17 cellular contexts compared by ENCODE assay signal in the genomic region with DNA sequence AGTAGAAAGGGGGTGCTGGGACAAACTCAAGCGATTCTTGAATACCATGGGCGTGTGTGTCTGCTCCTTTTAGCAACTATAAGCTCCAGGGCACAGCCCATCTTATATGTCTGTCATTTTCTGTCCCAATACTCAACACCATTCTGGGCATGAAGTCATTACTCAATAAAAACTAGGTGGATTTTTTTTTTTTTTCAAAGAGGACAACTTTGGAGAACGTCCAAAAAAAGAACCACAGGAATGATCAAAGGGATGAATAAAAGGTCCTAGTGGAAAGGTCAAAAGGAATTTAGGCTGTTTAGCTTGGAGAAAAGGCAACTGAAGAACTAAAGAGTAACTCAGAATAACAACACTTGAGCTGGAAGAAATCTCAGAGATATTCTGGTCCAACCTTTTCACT. TPM values are rescaled to one million over a fixed set of nuclear protein-coding genes. Genes with fewer than 3 reads are reported as not detected.
DNase-seq lines count a peak whose midpoint lies in the region; ATAC-seq, FAIRE-seq and TF ChIP-seq lines count a peak whose summit lies in the region.
"Had no signal": no experiment of that assay in that cellular context is flagged by ENCODE, and none has a peak within 500 bp of the region (broad histone marks: within the 10 kb centered on the region; RNA-seq: fewer than 3 reads in every experiment).

No MANE protein-coding gene starts in this region.

- TF ChIP-seq RAD21 in IMR-90 (IDR thresholded peaks at IDR 0.05; ENCODE audit: low read length) (no peak), HepG2 (CRISPR knock-in tag; IDR thresholded peaks at IDR 0.05) (no peak)

- TF ChIP-seq EP300 in HepG2 (IDR thresholded peaks at IDR 0.05; ENCODE audit: low read depth in 2 of 2, low read length in 2 of 2) (peak in 1 of 2 experiments; percentile 28; a peak in 1 of 4 replicates), HepG2 (CRISPR knock-in tag; IDR thresholded peaks at IDR 0.05; ENCODE audit: borderline replicate concordance) (no peak)

- H3K9ac ChIP-seq in IMR-90 (ENCODE audit: low read depth, low read length): no peak overlapping the region
- H3K9ac ChIP-seq in HepG2 (ENCODE audit: insufficient read depth, low read depth, low read length): no peak overlapping the region
- H3K9ac ChIP-seq: BLaER1 had no signal

- no peaks in the 10 kb centered on the region for H4K20me1 ChIP-seq in IMR-90 (ENCODE audit: insufficient read depth, low read length)
- peaks cover 9% of the 10 kb centered on the region; the same call in 1 of the 2 replicates for H4K20me1 ChIP-seq in HepG2 (ENCODE audit: insufficient read depth, low read length)

- H2AK5ac ChIP-seq in IMR-90 (ENCODE audit: low read depth, low read length): no peak overlapping the region

- no peak overlapping the region for H3K18ac ChIP-seq in IMR-90 (ENCODE audit: low read depth, low read length)

- TF ChIP-seq POLR2A in IMR-90 (IDR thresholded peaks at IDR 0.05; ENCODE audit: low read depth, low read length) (no peak), HepG2 (IDR thresholded peaks at IDR 0.05; ENCODE audit: insufficient read depth in 1 of 2, low read depth in 2 of 2, low read length in 2 of 2) (no peak)

- CTCF ChIA-PET in IMR-90 (lab: Yijun Ruan, JAX) (interaction anchor here (0.8 kb wide), 1 partner anchor 9 kb away, joined by 4 read pairs; no protein-coding TSS in a partner anchor), HepG2 (lab: Yijun Ruan, JAX; ENCODE audit: low intra/inter-chr PET ratio, low total read pairs) (no interaction called here)

- no peak overlapping the region for H4K91ac ChIP-seq in IMR-90 (ENCODE audit: insufficient read depth, low read depth, low read length)

- no peak overlapping the region for H4K8ac ChIP-seq in IMR-90 (ENCODE audit: low read depth in 2 of 2, low read length in 2 of 2)

- TF ChIP-seq CTCF in IMR-90 (conservative IDR thresholded peaks at IDR 0.05; ENCODE audit: low read depth, low read length) (no peak), brain microvascular endothelial cell (IDR thresholded peaks at IDR 0.05; ENCODE audit: low read depth, low read length, missing control alignments) (no peak), HepG2 (CRISPR knock-in tag; IDR thresholded peaks at IDR 0.05) (no peak)

- H3K4me2 ChIP-seq in IMR-90 (ENCODE audit: low read depth, low read length) (no peak overlapping the region), HepG2 (ENCODE audit: low read depth, low read length) (no peak overlapping the region)
- H3K4me2 ChIP-seq: BLaER1 had no signal

- no peak overlapping the region for H2AFZ ChIP-seq in IMR-90 (replicated peaks; ENCODE audit: low read length, poor library complexity)
- H2AFZ ChIP-seq in HepG2 (ENCODE audit: low read length): no peak overlapping the region

- no peak overlapping the region for H2AK9ac ChIP-seq in IMR-90 (replicated peaks; ENCODE audit: low read depth, low read length, poor library complexity)

- H3K79me2 ChIP-seq in HepG2 (ENCODE audit: insufficient read depth, low read length): peaks cover 35% of the 10 kb centered on the region

- POLR2A ChIA-PET in IMR-90 (lab: Charles Lee; ENCODE audit: unreplicated experiment) (interaction anchor here (0.8 kb wide), 1 partner anchor 33 kb away, joined by 5 read pairs; no protein-coding TSS in a partner anchor), HepG2 (lab: Yijun Ruan, JAX) (interaction anchor here (0.6 to 0.8 kb wide), 3 partner anchors 9 to 67 kb away, joined by 3 to 4 read pairs (median 3); no protein-coding TSS in a partner anchor)

- H3K56ac ChIP-seq in IMR-90 (ENCODE audit: extremely low read depth, insufficient read depth, low read length): no peak overlapping the region

- H2BK15ac ChIP-seq in IMR-90 (ENCODE audit: low read depth, low read length): no peak overlapping the region

- intact Hi-C loops in IMR-90 (cut with micrococcal nuclease) (no loop called here), HepG2 (cut with micrococcal nuclease; ENCODE audit: unreplicated experiment) (no loop called here)

- dilution Hi-C loops in IMR-90 (cut with HindIII; ENCODE audit: low sequenced_read_pairs, unreplicated experiment): no loop called here

- H3K4me3 ChIP-seq in IMR-90 (ENCODE audit: insufficient read depth, low read depth, low read length): no peak overlapping the region
- no peak overlapping the region for H3K4me3 ChIP-seq in brain microvascular endothelial cell (ENCODE audit: low read depth, low read length)
- no peak overlapping the region for H3K4me3 ChIP-seq in HepG2 (replicated peaks in 1 of 3; ENCODE audit: insufficient read depth in 1 of 3, low read depth in 2 of 3, low read length in 3 of 3)
- H3K4me3 ChIP-seq: BLaER1, gastrocnemius medialis, K562 had no signal

- no peak overlapping the region for H2BK5ac ChIP-seq in IMR-90 (ENCODE audit: low read depth, low read length, poor library complexity, severe bottlenecking)

- no CpG with 5 or more reads among the region's 3 CpGs for WGBS in IMR-90 (ENCODE audit: extremely low coverage in 2 of 2, insufficient read length in 1 of 2), 2 experiments
- 73% methylated on average over 3 of the region's 3 CpGs for WGBS in HepG2 (ENCODE audit: low lambda C conversion rate)

- peaks cover 10% of the 10 kb centered on the region; the same call in 1 of the 2 replicates for H3K9me1 ChIP-seq in IMR-90 (ENCODE audit: insufficient read depth, low read length)

- ATAC-seq in IMR-90 (ENCODE audit: low read depth): peak; percentile 64; the same call in 1 of the 2 replicates
- ATAC-seq in HepG2: peak; percentile 34; the same call in 2 of the 3 replicates
- no peak for ATAC-seq in HG03025 (IDR thresholded peaks at IDR 0.05; ENCODE audit: low FRiP score, unreplicated experiment)
- ATAC-seq: gastrocnemius medialis; K562; stimulated activated effector memory CD8-positive, alpha-beta T cell treated with anti-CD3 and anti-CD28 coated beads, Interleukin-12 subunit alpha, Interleukin-12 subunit beta, amount 100 ng/mL, for 72 hours had no signal

- H3K9me3 ChIP-seq in IMR-90 (ENCODE audit: control insufficient read depth, insufficient read depth, low read length) (no peaks in the 10 kb centered on the region), HepG2 (ENCODE audit: low read length) (no peaks in the 10 kb centered on the region)
- H3K9me3 ChIP-seq: BLaER1, gastrocnemius medialis had no signal

- no peak overlapping the region for H3K23ac ChIP-seq in IMR-90 (ENCODE audit: low read depth, low read length)

- BruUV-seq in IMR-90 (replicated peaks; lab: Mats Ljungman, UMichigan) (no TSS peak), HepG2 (replicated peaks; lab: Mats Ljungman, UMichigan) (no TSS peak)

- in situ Hi-C loops in IMR-90 (cut with MboI; ENCODE audit: low sequenced_read_pairs): no loop called here
- in situ Hi-C loops in brain microvascular endothelial cell (cut with HindIII; ENCODE audit: low pct_ligation_motif_present, low sequenced_read_pairs): no loop called here
- in situ Hi-C loops in HepG2 (cut with HindIII; ENCODE audit: extremely low pct_ligation_motif_present, low pct_unique_long_range_greater_than_20kb): no loop called here

- H3K27me3 ChIP-seq in IMR-90 (ENCODE audit: control insufficient read depth, insufficient read depth, low read length): no peaks in the 10 kb centered on the region
- H3K27me3 ChIP-seq in brain microvascular endothelial cell (replicated peaks): no peaks in the 10 kb centered on the region
- H3K27me3 ChIP-seq in HepG2 (ENCODE audit: control insufficient read depth in 1 of 2, insufficient read depth in 2 of 2, low read length in 2 of 2): no peaks in the 10 kb centered on the region
- H3K27me3 ChIP-seq: BLaER1, gastrocnemius medialis had no signal

- H2BK20ac ChIP-seq in IMR-90 (ENCODE audit: low read depth, low read length): no peak overlapping the region

- H3K14ac ChIP-seq in IMR-90 (replicated peaks; ENCODE audit: low read depth, low read length): 0 out of 2 replicates have a peak overlapping the region, but pooled peaks have one; percentile 48

- H3K4ac ChIP-seq in IMR-90 (ENCODE audit: low read depth, low read length): no peak overlapping the region

- peaks cover 6% of the 10 kb centered on the region; the same call in 1 of the 2 replicates for H3K4me1 ChIP-seq in IMR-90 (ENCODE audit: control insufficient read depth, insufficient read depth, low read length)
- H3K4me1 ChIP-seq in HepG2 (ENCODE audit: insufficient read depth, low read length): peaks cover 23% of the 10 kb centered on the region
- H3K4me1 ChIP-seq: BLaER1, gastrocnemius medialis had no signal

- H3K79me1 ChIP-seq in IMR-90 (ENCODE audit: low read depth in 1 of 2, low read length in 2 of 2): peaks cover 22 to 65% of the 10 kb centered on the region in 2 experiments

- FAIRE-seq in HepG2 (lab: Jason Lieb, UNC): no peak
- FAIRE-seq in GM19239 (lab: Jason Lieb, UNC): no peak
- FAIRE-seq: K562, TTC549 had no signal

- DNase-seq in AG20443 (ENCODE audit: low spot score) (peak; percentile 25), IMR-90 (peak; percentile 63), brain microvascular endothelial cell (no peak), HepG2 (ENCODE audit: low spot score) (peak; percentile 77), NCI-H510A treated with DMSO at 0.1 percent for 48 hours (lab: John Stamatoyannopoulos, UW) (no peak), foreskin melanocyte (no peak), GM19239 (ENCODE audit: insufficient read length, low spot score) (no peak)
- DNase-seq: activated naive CD4-positive, alpha-beta T cell treated with anti-CD3 and anti-CD28 coated beads for 36 hours; gastrocnemius medialis; islet precursor cell; NCI-H146; stimulated activated CD4-positive, alpha-beta T cell treated with anti-CD3 and anti-CD28 coated beads, Interleukin-4, amount 100 ng/mL, for 1 hour had no signal

- no peak overlapping the region for H2BK120ac ChIP-seq in IMR-90 (ENCODE audit: low read depth, low read length)

- H3K36me3 ChIP-seq in IMR-90 (ENCODE audit: control insufficient read depth, insufficient read depth, low read length): peaks cover 9% of the 10 kb centered on the region
- peaks cover 14% of the 10 kb centered on the region for H3K36me3 ChIP-seq in brain microvascular endothelial cell (replicated peaks)
- H3K36me3 ChIP-seq in HepG2 (replicated peaks in 1 of 2; ENCODE audit: control insufficient read depth in 1 of 2, insufficient read depth in 2 of 2, low read length in 2 of 2): peaks cover 13 to 34% of the 10 kb centered on the region in 2 experiments

- no peak overlapping the region for H4K5ac ChIP-seq in IMR-90 (ENCODE audit: low read depth, low read length)

- no peak overlapping the region for H3K27ac ChIP-seq in IMR-90 (ENCODE audit: insufficient read depth, low read length)
- H3K27ac ChIP-seq in brain microvascular endothelial cell: peak overlapping the region; percentile 22
- H3K27ac ChIP-seq in HepG2 (ENCODE audit: extremely low read length, insufficient read depth, low read length): no peak overlapping the region
- H3K27ac ChIP-seq: BLaER1, gastrocnemius medialis had no signal

RNA-seq across cellular contexts. Expression of a gene that starts 24.4 kb away (rescaled TPM):
- 28.7 and 30.8 TPM in 2 replicates for total RNA-seq in IMR-90 (2012; rRNA removed)
- 35.6 and 36.4 TPM in 2 replicates for polyA plus RNA-seq in IMR-90 (2012; rRNA removed)
- 20.8 and 26.6 TPM in 2 replicates for polyA plus RNA-seq in IMR-90 (2012; cell fraction: cytosol; rRNA removed)
- 45.7 and 102 TPM in 2 replicates for polyA plus RNA-seq in IMR-90 (2012; cell fraction: nucleus; rRNA removed; ENCODE audit: low replicate concordance)
- 67.2 and 79.5 TPM in 2 replicates for total RNA-seq in HepG2 (2016; rRNA removed; fragmentation: Illumina TruSeq; extraction: Trizol)
- 21.4 and 22.2 TPM in 2 replicates for total RNA-seq in HepG2 (2016; cell fraction: cytosol; rRNA removed; fragmentation: Illumina TruSeq; extraction: Trizol; ENCODE audit: low read depth)
- 62.6 and 81.6 TPM in 2 replicates for total RNA-seq in HepG2 (2016; cell fraction: insoluble cytoplasmic fraction; rRNA removed; fragmentation: Illumina TruSeq; extraction: Trizol)
- total RNA-seq in HepG2 (2016; cell fraction: membrane; rRNA removed; fragmentation: Illumina TruSeq; extraction: Trizol): 31.1 and 32.0 TPM in 2 replicates
- 92.7 and 103 TPM in 2 replicates for total RNA-seq in HepG2 (2016; cell fraction: nucleus; rRNA removed; fragmentation: Illumina TruSeq; extraction: Trizol)
- 68.5 and 76.9 TPM in 2 replicates for polyA plus RNA-seq in HepG2 (2011; rRNA removed)
- 43.3 and 47.7 TPM in 2 replicates for polyA plus RNA-seq in HepG2 (2011; cell fraction: cytosol; rRNA removed)
- polyA plus RNA-seq in HepG2 (2011; cell fraction: nucleus; rRNA removed): 174 and 175 TPM in 2 replicates
- polyA plus RNA-seq in HepG2 (2012): 60.6 and 74.9 TPM in 2 replicates
- 10.6 and 11.5 TPM in 2 replicates for polyA plus RNA-seq in HepG2 (2016; cell fraction: cytosol; fragmentation: Illumina TruSeq; extraction: Trizol; ENCODE audit: low read depth)
- polyA plus RNA-seq in HepG2 (2016; cell fraction: insoluble cytoplasmic fraction; fragmentation: Illumina TruSeq; extraction: Trizol; ENCODE audit: low read depth): 60.7 and 64.9 TPM in 2 replicates
- polyA plus RNA-seq in HepG2 (2016; cell fraction: membrane; fragmentation: Illumina TruSeq; extraction: Trizol; ENCODE audit: low read depth): 17.6 and 21.1 TPM in 2 replicates
- 143 and 149 TPM in 2 replicates for polyA plus RNA-seq in HepG2 (2016; cell fraction: nucleus; fragmentation: Illumina TruSeq; extraction: Trizol; ENCODE audit: insufficient read depth, low read depth)
- 45.0 and 72.9 TPM in 2 replicates for polyA minus RNA-seq in HepG2 (2011; rRNA and poly(A)+ RNA removed; ENCODE audit: low replicate concordance)
- polyA minus RNA-seq in HepG2 (2011; cell fraction: cytosol; rRNA and poly(A)+ RNA removed): 39.7 and 43.4 TPM in 2 replicates
- 106 and 120 TPM in 2 replicates for polyA minus RNA-seq in HepG2 (2011; cell fraction: nucleus; rRNA and poly(A)+ RNA removed)

RNA-seq across cellular contexts. Expression of a gene that starts 50.7 kb away (rescaled TPM):
- 27.5 and 32.6 TPM in 2 replicates for total RNA-seq in IMR-90 (2012; rRNA removed)
- polyA plus RNA-seq in IMR-90 (2012; rRNA removed): 24.6 and 28.2 TPM in 2 replicates
- polyA plus RNA-seq in IMR-90 (2012; cell fraction: cytosol; rRNA removed): 22.5 and 55.7 TPM in 2 replicates
- 11.2 and 17.2 TPM in 2 replicates for polyA plus RNA-seq in IMR-90 (2012; cell fraction: nucleus; rRNA removed; ENCODE audit: low replicate concordance)
- total RNA-seq in HepG2 (2016; rRNA removed; fragmentation: Illumina TruSeq; extraction: Trizol): not detected in 2 replicates
- total RNA-seq in HepG2 (2016; cell fraction: cytosol; rRNA removed; fragmentation: Illumina TruSeq; extraction: Trizol; ENCODE audit: low read depth): not detected in 2 replicates
- total RNA-seq in HepG2 (2016; cell fraction: insoluble cytoplasmic fraction; rRNA removed; fragmentation: Illumina TruSeq; extraction: Trizol): not detected in 2 replicates
- total RNA-seq in HepG2 (2016; cell fraction: membrane; rRNA removed; fragmentation: Illumina TruSeq; extraction: Trizol): not detected in 2 replicates
- not detected in 2 replicates for total RNA-seq in HepG2 (2016; cell fraction: nucleus; rRNA removed; fragmentation: Illumina TruSeq; extraction: Trizol)
- not detected in 2 replicates for polyA plus RNA-seq in HepG2 (2011; rRNA removed)
- polyA plus RNA-seq in HepG2 (2011; cell fraction: cytosol; rRNA removed): 0.04 TPM in 1 of 2 replicates, not detected in the other
- polyA plus RNA-seq in HepG2 (2011; cell fraction: nucleus; rRNA removed): not detected in 2 replicates
- not detected in 2 replicates for polyA plus RNA-seq in HepG2 (2012)
- polyA plus RNA-seq in HepG2 (2016; cell fraction: cytosol; fragmentation: Illumina TruSeq; extraction: Trizol; ENCODE audit: low read depth): not detected in 2 replicates
- not detected in 2 replicates for polyA plus RNA-seq in HepG2 (2016; cell fraction: insoluble cytoplasmic fraction; fragmentation: Illumina TruSeq; extraction: Trizol; ENCODE audit: low read depth)
- not detected in 2 replicates for polyA plus RNA-seq in HepG2 (2016; cell fraction: membrane; fragmentation: Illumina TruSeq; extraction: Trizol; ENCODE audit: low read depth)
- not detected in 2 replicates for polyA plus RNA-seq in HepG2 (2016; cell fraction: nucleus; fragmentation: Illumina TruSeq; extraction: Trizol; ENCODE audit: insufficient read depth, low read depth)
- polyA minus RNA-seq in HepG2 (2011; rRNA and poly(A)+ RNA removed; ENCODE audit: low replicate concordance): 0.09 TPM in 1 of 2 replicates, not detected in the other
- not detected in 2 replicates for polyA minus RNA-seq in HepG2 (2011; cell fraction: cytosol; rRNA and poly(A)+ RNA removed)
- not detected in 2 replicates for polyA minus RNA-seq in HepG2 (2011; cell fraction: nucleus; rRNA and poly(A)+ RNA removed)
- total RNA-seq: activated naive CD4-positive, alpha-beta T cell treated with anti-CD3 and anti-CD28 coated beads for 36 hours; gastrocnemius medialis; K562 had no signal

Comparison
In these comparisons a context has a peak if more than half of its experiments do, and no peak if none do; other contexts are left out.
1. DNase-seq: peak in AG20443 (single experiment), IMR-90 (single experiment) and HepG2 (single experiment); none in brain microvascular endothelial cell (single experiment), NCI-H510A treated with DMSO at 0.1 percent for 48 hours (single experiment), foreskin melanocyte (single experiment) and GM19239 (single experiment).
2. RNA of a gene that starts 50.7 kb away (total RNA-seq): 27.5 to 32.6 TPM in IMR-90; not detected in HepG2; every median in the first group is over 10 times any median in the second.